In genomic region chr5:53381-54174, GRCh38 we compare ENCODE assay signal across 9 cellular contexts. TPM values are rescaled to one million over a fixed set of nuclear protein-coding genes. Genes with fewer than 3 reads are reported as not detected.
DNase-seq lines count a peak whose midpoint lies in the region; ATAC-seq and TF ChIP-seq lines count a peak whose summit lies in the region.
"Had no signal": no experiment of that assay in that cellular context is flagged by ENCODE, and none has a peak within 500 bp of the region (broad histone marks: within the 10 kb centered on the region; RNA-seq: fewer than 3 reads in every experiment).

No MANE protein-coding gene starts in this region.

- H3K27me3 ChIP-seq in smooth muscle cell (ENCODE audit: low read depth), result peaks cover 68% of the 10 kb centered on the region

- no peak overlapping the region for H3K27ac Mint-ChIP-seq in activated T-helper 1 cell treated with anti-CD3 and anti-CD28 coated beads, Interleukin-12 subunit alpha, Interleukin-12 subunit beta, Interleukin-2, Interleukin-4 antibody, amounts not matched to agents 30 ng/mL and 10 ng/mL and 1 ng/mL, durations not matched to agents 14 hours and 24 hours and 36 hours

- H3K4me3 ChIP-seq in smooth muscle cell, result peak overlapping the region; percentile 57

- peak overlapping the region; percentile 41 for H2AFZ ChIP-seq in smooth muscle cell (ENCODE audit: low read depth)

- peaks cover 17% of the 10 kb centered on the region for H3K27me3 Mint-ChIP-seq in activated T-helper 1 cell treated with anti-CD3 and anti-CD28 coated beads, Interleukin-12 subunit alpha, Interleukin-12 subunit beta, Interleukin-2, Interleukin-4 antibody, amounts not matched to agents 30 ng/mL and 10 ng/mL and 1 ng/mL, durations not matched to agents 14 hours and 24 hours and 36 hours (ENCODE audit: insufficient read depth)

- H3K9ac ChIP-seq in smooth muscle cell (ENCODE audit: low read depth), result no peak overlapping the region

- H3K4me2 ChIP-seq in smooth muscle cell, result peak overlapping the region; percentile 94

- no peaks in the 10 kb centered on the region for H3K4me1 ChIP-seq in smooth muscle cell (ENCODE audit: low read depth)

- WGBS in smooth muscle cell (ENCODE audit: low lambda C conversion rate), result under 1% methylated on average over 34 of the region's 84 CpGs

- peaks cover 4% of the 10 kb centered on the region for H3K9me3 Mint-ChIP-seq in activated T-helper 1 cell treated with anti-CD3 and anti-CD28 coated beads, Interleukin-12 subunit alpha, Interleukin-12 subunit beta, Interleukin-2, Interleukin-4 antibody, amounts not matched to agents 30 ng/mL and 10 ng/mL and 1 ng/mL, durations not matched to agents 14 hours and 24 hours and 36 hours

- peak overlapping the region; percentile 65 for H3K4me3 Mint-ChIP-seq in activated T-helper 1 cell treated with anti-CD3 and anti-CD28 coated beads, Interleukin-12 subunit alpha, Interleukin-12 subunit beta, Interleukin-2, Interleukin-4 antibody, amounts not matched to agents 30 ng/mL and 10 ng/mL and 1 ng/mL, durations not matched to agents 14 hours and 24 hours and 36 hours

- ATAC-seq in left ventricle myocardium superior (peak; percentile 65), HG03469 (IDR thresholded peaks at IDR 0.05; ENCODE audit: unreplicated experiment) (no peak), HG02678 (IDR thresholded peaks at IDR 0.05; ENCODE audit: unreplicated experiment) (no peak)

- H3K79me2 ChIP-seq in smooth muscle cell (ENCODE audit: low read depth), result no peaks in the 10 kb centered on the region

- H3K36me3 ChIP-seq in smooth muscle cell (ENCODE audit: low read depth), result no peaks in the 10 kb centered on the region
- H3K36me3 ChIP-seq: neutrophil had no signal

- H3K27ac ChIP-seq in smooth muscle cell (ENCODE audit: low read depth), result no peak overlapping the region
- H3K27ac ChIP-seq: neutrophil had no signal

- no peaks in the 10 kb centered on the region for H3K4me1 Mint-ChIP-seq in activated T-helper 1 cell treated with anti-CD3 and anti-CD28 coated beads, Interleukin-12 subunit alpha, Interleukin-12 subunit beta, Interleukin-2, Interleukin-4 antibody, amounts not matched to agents 30 ng/mL and 10 ng/mL and 1 ng/mL, durations not matched to agents 14 hours and 24 hours and 36 hours (ENCODE audit: low read depth)

- intact Hi-C loops in activated T-helper 1 cell treated with anti-CD3 and anti-CD28 coated beads, Interleukin-12 subunit alpha, Interleukin-12 subunit beta, Interleukin-2, Interleukin-4 antibody, amounts not matched to agents 30 ng/mL and 10 ng/mL and 1 ng/mL, durations not matched to agents 14 hours and 24 hours and 36 hours (cut with micrococcal nuclease), result no loop called here
- intact Hi-C loops in left ventricle myocardium superior (cut with micrococcal nuclease), result no loop called here

- peak; percentile 6 for TF ChIP-seq CTCF in smooth muscle cell (IDR thresholded peaks at IDR 0.05; ENCODE audit: borderline replicate concordance, insufficient read depth, poor library complexity, severe bottlenecking)

- H3K9me3 ChIP-seq in smooth muscle cell (replicated peaks; ENCODE audit: low read depth), result no peaks in the 10 kb centered on the region
- H3K9me3 ChIP-seq: neutrophil had no signal

- peak; percentile 81 for DNase-seq in Daoy (ENCODE audit: low read depth)
- peak; percentile 62 for DNase-seq in NCI-H2171 (lab: John Stamatoyannopoulos, UW)
- DNase-seq in activated T-helper 1 cell treated with anti-CD3 and anti-CD28 coated beads, Interleukin-12 subunit alpha, Interleukin-12 subunit beta, Interleukin-2, Interleukin-4 antibody, amounts not matched to agents 30 ng/mL and 10 ng/mL and 1 ng/mL, durations not matched to agents 14 hours and 24 hours and 36 hours (ENCODE audit: low spot score), result peak; percentile 7
- DNase-seq in left ventricle myocardium superior, result peak; percentile 37
- no peak for DNase-seq in smooth muscle cell (lab: John Stamatoyannopoulos, UW; ENCODE audit: unreplicated experiment)
- DNase-seq in HuH-7.5 (ENCODE audit: low spot score), result no peak

- H3K36me3 Mint-ChIP-seq in activated T-helper 1 cell treated with anti-CD3 and anti-CD28 coated beads, Interleukin-12 subunit alpha, Interleukin-12 subunit beta, Interleukin-2, Interleukin-4 antibody, amounts not matched to agents 30 ng/mL and 10 ng/mL and 1 ng/mL, durations not matched to agents 14 hours and 24 hours and 36 hours (ENCODE audit: low read depth), result no peaks in the 10 kb centered on the region

- no peaks in the 10 kb centered on the region for H4K20me1 ChIP-seq in smooth muscle cell (ENCODE audit: low read depth)

- H3F3A ChIP-seq in smooth muscle cell (ENCODE audit: low read depth), result no peaks in the 10 kb centered on the region

RNA-seq across cellular contexts. Expression of gene PLEKHG4B, which starts 38.4 kb away (rescaled TPM):
- 9.0 and 13.5 TPM in 2 replicates for total RNA-seq in Daoy (2014; rRNA removed; shearing (Covaris generic))
- not detected in 2 replicates for total RNA-seq in activated T-helper 1 cell treated with anti-CD3 and anti-CD28 coated beads, Interleukin-12 subunit alpha, Interleukin-12 subunit beta, Interleukin-2, Interleukin-4 antibody, amounts not matched to agents 30 ng/mL and 10 ng/mL and 1 ng/mL, durations not matched to agents 14 hours and 24 hours and 36 hours
- total RNA-seq in left ventricle myocardium superior (not detected), smooth muscle cell (6.3 and 17.9 TPM in 2 replicates)
- polyA plus RNA-seq in smooth muscle cell, result 12.1 and 15.8 TPM in 2 replicates

Comparison
In these comparisons a context has a peak if more than half of its experiments do, and no peak if none do; other contexts are left out.
1. DNase-seq: peak in Daoy (single experiment), NCI-H2171 (single experiment), activated T-helper 1 cell treated with anti-CD3 and anti-CD28 coated beads, Interleukin-12 subunit alpha, Interleukin-12 subunit beta, Interleukin-2, Interleukin-4 antibody, amounts not matched to agents 30 ng/mL and 10 ng/mL and 1 ng/mL, durations not matched to agents 14 hours and 24 hours and 36 hours (single experiment) and left ventricle myocardium superior (single experiment); none in smooth muscle cell (single experiment) and HuH-7.5 (single experiment).